Comparison of ENCODE assay signal across 1 cellular context in the genomic region with DNA sequence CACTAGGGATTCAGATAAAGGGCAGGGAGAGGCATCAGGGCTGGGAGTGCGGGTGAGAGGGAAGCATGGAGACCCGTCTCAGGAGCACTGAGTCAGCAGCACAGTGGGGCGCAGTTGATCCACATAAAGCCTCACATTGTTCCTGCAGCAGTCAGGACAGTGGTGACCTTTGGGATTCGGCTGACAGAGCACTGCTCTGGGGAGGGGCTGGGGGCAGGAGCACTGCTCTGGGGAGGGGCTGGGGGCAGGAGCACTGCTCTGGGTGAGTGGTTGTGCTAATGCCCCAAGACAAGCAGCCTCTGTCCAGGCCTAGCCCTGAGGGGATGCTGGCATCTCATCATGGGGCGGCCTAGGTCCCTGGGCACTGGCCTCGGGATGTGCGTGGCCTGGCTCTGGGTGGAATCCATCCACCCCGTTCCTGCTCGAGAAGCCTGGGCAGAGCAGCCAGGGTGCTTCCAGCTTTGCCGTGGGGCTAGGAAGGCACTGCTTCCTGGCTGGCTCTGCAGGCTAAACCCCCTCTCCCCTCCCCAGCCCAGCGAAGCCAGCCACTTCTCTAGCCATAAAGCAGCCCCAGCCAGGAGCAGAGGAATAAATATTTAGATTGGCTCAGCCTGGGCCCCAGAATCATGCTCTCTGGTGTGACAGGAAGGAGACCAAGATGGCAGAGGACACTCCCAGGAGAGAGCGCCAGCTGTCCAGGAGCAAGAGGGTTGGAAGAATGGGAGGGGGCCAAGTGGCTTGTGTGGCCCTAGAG.
TF ChIP-seq lines count a peak whose summit lies in the region.

No MANE protein-coding gene starts in this region.

TF ChIP-seq in HepG2, 621 proteins besides CTCF, POLR2A, EP300 and RAD21 (continued from another document and continues in another):
- TF ChIP-seq, protein P1, sequence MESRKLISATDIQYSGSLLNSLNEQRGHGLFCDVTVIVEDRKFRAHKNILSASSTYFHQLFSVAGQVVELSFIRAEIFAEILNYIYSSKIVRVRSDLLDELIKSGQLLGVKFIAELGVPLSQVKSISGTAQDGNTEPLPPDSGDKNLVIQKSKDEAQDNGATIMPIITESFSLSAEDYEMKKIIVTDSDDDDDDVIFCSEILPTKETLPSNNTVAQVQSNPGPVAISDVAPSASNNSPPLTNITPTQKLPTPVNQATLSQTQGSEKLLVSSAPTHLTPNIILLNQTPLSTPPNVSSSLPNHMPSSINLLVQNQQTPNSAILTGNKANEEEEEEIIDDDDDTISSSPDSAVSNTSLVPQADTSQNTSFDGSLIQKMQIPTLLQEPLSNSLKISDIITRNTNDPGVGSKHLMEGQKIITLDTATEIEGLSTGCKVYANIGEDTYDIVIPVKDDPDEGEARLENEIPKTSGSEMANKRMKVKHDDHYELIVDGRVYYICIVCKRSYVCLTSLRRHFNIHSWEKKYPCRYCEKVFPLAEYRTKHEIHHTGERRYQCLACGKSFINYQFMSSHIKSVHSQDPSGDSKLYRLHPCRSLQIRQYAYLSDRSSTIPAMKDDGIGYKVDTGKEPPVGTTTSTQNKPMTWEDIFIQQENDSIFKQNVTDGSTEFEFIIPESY (CRISPR knock-in tag; IDR thresholded peaks at IDR 0.05), result peak; percentile 22; the same call in 1 of the 2 replicates
- no peak for TF ChIP-seq SRSF9 (IDR thresholded peaks at IDR 0.05; ENCODE audit: borderline replicate concordance, insufficient read depth, low read depth, low read length, poor library complexity, severe bottlenecking)
- peak; percentile 66 for TF ChIP-seq ZFX (CRISPR knock-in tag; IDR thresholded peaks at IDR 0.05; ENCODE audit: low read depth)
- TF ChIP-seq MTA1 (CRISPR knock-in tag; IDR thresholded peaks at IDR 0.05; ENCODE audit: borderline replicate concordance), result no peak
- TF ChIP-seq AKAP8 (CRISPR knock-in tag; IDR thresholded peaks at IDR 0.05), result peak; percentile 29; the same call in 1 of the 2 replicates
- TF ChIP-seq BORCS8-MEF2B (CRISPR knock-in tag; IDR thresholded peaks at IDR 0.05), result no peak
- no peak for TF ChIP-seq ZNF225 (CRISPR knock-in tag; IDR thresholded peaks at IDR 0.05)
- no peak for TF ChIP-seq PAF1 (CRISPR knock-in tag; IDR thresholded peaks at IDR 0.05)
- no peak for TF ChIP-seq MTA3 (CRISPR knock-in tag; IDR thresholded peaks at IDR 0.05)
- TF ChIP-seq ZNF550 (CRISPR knock-in tag; IDR thresholded peaks at IDR 0.05; ENCODE audit: borderline replicate concordance), result no peak
- TF ChIP-seq CENPX (CRISPR knock-in tag; IDR thresholded peaks at IDR 0.05), result no peak
- no peak for TF ChIP-seq SATB2 (CRISPR knock-in tag; IDR thresholded peaks at IDR 0.05)
- TF ChIP-seq ZNF331 (CRISPR knock-in tag; IDR thresholded peaks at IDR 0.05), result no peak
- no peak for TF ChIP-seq ZNF30 (CRISPR knock-in tag; IDR thresholded peaks at IDR 0.05)
- no peak for TF ChIP-seq NR3C1 (CRISPR knock-in tag; IDR thresholded peaks at IDR 0.05)
- no peak for TF ChIP-seq ATF7-NPFF (CRISPR knock-in tag; IDR thresholded peaks at IDR 0.05; ENCODE audit: low read depth)
- no peak for TF ChIP-seq KDM6A (CRISPR knock-in tag; IDR thresholded peaks at IDR 0.05; ENCODE audit: low read depth)
- TF ChIP-seq ZNF251 (CRISPR knock-in tag; IDR thresholded peaks at IDR 0.05), result no peak
- no peak for TF ChIP-seq ZNF543 (CRISPR knock-in tag; IDR thresholded peaks at IDR 0.05)
- no peak for TF ChIP-seq HIVEP1 (CRISPR knock-in tag; IDR thresholded peaks at IDR 0.05)
- TF ChIP-seq ZNF644 (CRISPR knock-in tag; IDR thresholded peaks at IDR 0.05; ENCODE audit: low read depth), result no peak
- no peak for TF ChIP-seq HOXA7 (CRISPR knock-in tag; IDR thresholded peaks at IDR 0.05)
- peak; percentile 16; the same call in 1 of the 2 replicates for TF ChIP-seq NCOA2 (CRISPR knock-in tag; IDR thresholded peaks at IDR 0.05)
- TF ChIP-seq NCOA1 (CRISPR knock-in tag; IDR thresholded peaks at IDR 0.05), result no peak
- no peak for TF ChIP-seq RBM39 (IDR thresholded peaks at IDR 0.05; ENCODE audit: low read depth, low read length, poor library complexity, severe bottlenecking)
- no peak for TF ChIP-seq ZNF446 (CRISPR knock-in tag; IDR thresholded peaks at IDR 0.05)
- TF ChIP-seq BRD4 (CRISPR knock-in tag; IDR thresholded peaks at IDR 0.05), result no peak
- no peak for TF ChIP-seq ZNF335 (CRISPR knock-in tag; IDR thresholded peaks at IDR 0.05)
- TF ChIP-seq ZNF616 (CRISPR knock-in tag; IDR thresholded peaks at IDR 0.05; ENCODE audit: low read depth), result no peak
- no peak for TF ChIP-seq RFX3 (CRISPR knock-in tag; IDR thresholded peaks at IDR 0.05)
- no peak for TF ChIP-seq NBN (conservative IDR thresholded peaks at IDR 0.05)
- TF ChIP-seq ZNF333 (CRISPR knock-in tag; IDR thresholded peaks at IDR 0.05; ENCODE audit: borderline replicate concordance), result no peak
- TF ChIP-seq ZNF775 (CRISPR knock-in tag; IDR thresholded peaks at IDR 0.05; ENCODE audit: borderline replicate concordance), result no peak
- no peak for TF ChIP-seq SPEN (CRISPR knock-in tag; IDR thresholded peaks at IDR 0.05; ENCODE audit: low read depth)
- no peak for TF ChIP-seq ZNF3 (CRISPR knock-in tag; IDR thresholded peaks at IDR 0.05)
- TF ChIP-seq SSRP1 (CRISPR knock-in tag; IDR thresholded peaks at IDR 0.05), result no peak
- TF ChIP-seq, protein P2, sequence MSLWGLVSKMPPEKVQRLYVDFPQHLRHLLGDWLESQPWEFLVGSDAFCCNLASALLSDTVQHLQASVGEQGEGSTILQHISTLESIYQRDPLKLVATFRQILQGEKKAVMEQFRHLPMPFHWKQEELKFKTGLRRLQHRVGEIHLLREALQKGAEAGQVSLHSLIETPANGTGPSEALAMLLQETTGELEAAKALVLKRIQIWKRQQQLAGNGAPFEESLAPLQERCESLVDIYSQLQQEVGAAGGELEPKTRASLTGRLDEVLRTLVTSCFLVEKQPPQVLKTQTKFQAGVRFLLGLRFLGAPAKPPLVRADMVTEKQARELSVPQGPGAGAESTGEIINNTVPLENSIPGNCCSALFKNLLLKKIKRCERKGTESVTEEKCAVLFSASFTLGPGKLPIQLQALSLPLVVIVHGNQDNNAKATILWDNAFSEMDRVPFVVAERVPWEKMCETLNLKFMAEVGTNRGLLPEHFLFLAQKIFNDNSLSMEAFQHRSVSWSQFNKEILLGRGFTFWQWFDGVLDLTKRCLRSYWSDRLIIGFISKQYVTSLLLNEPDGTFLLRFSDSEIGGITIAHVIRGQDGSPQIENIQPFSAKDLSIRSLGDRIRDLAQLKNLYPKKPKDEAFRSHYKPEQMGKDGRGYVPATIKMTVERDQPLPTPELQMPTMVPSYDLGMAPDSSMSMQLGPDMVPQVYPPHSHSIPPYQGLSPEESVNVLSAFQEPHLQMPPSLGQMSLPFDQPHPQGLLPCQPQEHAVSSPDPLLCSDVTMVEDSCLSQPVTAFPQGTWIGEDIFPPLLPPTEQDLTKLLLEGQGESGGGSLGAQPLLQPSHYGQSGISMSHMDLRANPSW (CRISPR knock-in tag; IDR thresholded peaks at IDR 0.05; ENCODE audit: borderline replicate concordance), result no peak
- TF ChIP-seq, protein P3, sequence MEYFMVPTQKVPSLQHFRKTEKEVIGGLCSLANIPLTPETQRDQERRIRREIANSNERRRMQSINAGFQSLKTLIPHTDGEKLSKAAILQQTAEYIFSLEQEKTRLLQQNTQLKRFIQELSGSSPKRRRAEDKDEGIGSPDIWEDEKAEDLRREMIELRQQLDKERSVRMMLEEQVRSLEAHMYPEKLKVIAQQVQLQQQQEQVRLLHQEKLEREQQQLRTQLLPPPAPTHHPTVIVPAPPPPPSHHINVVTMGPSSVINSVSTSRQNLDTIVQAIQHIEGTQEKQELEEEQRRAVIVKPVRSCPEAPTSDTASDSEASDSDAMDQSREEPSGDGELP (IDR thresholded peaks at IDR 0.05; ENCODE audit: borderline replicate concordance, low read depth), result peak; percentile 23; the same call in 1 of the 2 replicates
- no peak for TF ChIP-seq KDM5A (IDR thresholded peaks at IDR 0.05; ENCODE audit: borderline replicate concordance, low read length)
- TF ChIP-seq, protein P4, sequence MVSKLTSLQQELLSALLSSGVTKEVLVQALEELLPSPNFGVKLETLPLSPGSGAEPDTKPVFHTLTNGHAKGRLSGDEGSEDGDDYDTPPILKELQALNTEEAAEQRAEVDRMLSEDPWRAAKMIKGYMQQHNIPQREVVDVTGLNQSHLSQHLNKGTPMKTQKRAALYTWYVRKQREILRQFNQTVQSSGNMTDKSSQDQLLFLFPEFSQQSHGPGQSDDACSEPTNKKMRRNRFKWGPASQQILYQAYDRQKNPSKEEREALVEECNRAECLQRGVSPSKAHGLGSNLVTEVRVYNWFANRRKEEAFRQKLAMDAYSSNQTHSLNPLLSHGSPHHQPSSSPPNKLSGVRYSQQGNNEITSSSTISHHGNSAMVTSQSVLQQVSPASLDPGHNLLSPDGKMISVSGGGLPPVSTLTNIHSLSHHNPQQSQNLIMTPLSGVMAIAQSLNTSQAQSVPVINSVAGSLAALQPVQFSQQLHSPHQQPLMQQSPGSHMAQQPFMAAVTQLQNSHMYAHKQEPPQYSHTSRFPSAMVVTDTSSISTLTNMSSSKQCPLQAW (CRISPR knock-in tag; IDR thresholded peaks at IDR 0.05), result no peak
- TF ChIP-seq NCOR1 (IDR thresholded peaks at IDR 0.05; ENCODE audit: borderline replicate concordance, low read length), result no peak
- TF ChIP-seq ZC3H13 (CRISPR knock-in tag; IDR thresholded peaks at IDR 0.05), result no peak
- no peak for TF ChIP-seq ATAD3A (CRISPR knock-in tag; IDR thresholded peaks at IDR 0.05)
- peak; percentile 66 for TF ChIP-seq AGO2 (optimal IDR thresholded peaks at IDR 0.05; ENCODE audit: low read depth, low read length)
- TF ChIP-seq HNF4G (IDR thresholded peaks at IDR 0.05; ENCODE audit: borderline replicate concordance, low read depth, low read length), result peak; percentile 71
- no peak for TF ChIP-seq HNF4G (CRISPR knock-in tag; IDR thresholded peaks at IDR 0.05; ENCODE audit: borderline replicate concordance, low read depth)
- TF ChIP-seq ZNF564 (CRISPR knock-in tag; IDR thresholded peaks at IDR 0.05), result no peak
- 0 out of 2 replicates have a peak, but pooled peaks have one; percentile 59 for TF ChIP-seq KDM4B (CRISPR knock-in tag; IDR thresholded peaks at IDR 0.05)
- TF ChIP-seq, protein P5, sequence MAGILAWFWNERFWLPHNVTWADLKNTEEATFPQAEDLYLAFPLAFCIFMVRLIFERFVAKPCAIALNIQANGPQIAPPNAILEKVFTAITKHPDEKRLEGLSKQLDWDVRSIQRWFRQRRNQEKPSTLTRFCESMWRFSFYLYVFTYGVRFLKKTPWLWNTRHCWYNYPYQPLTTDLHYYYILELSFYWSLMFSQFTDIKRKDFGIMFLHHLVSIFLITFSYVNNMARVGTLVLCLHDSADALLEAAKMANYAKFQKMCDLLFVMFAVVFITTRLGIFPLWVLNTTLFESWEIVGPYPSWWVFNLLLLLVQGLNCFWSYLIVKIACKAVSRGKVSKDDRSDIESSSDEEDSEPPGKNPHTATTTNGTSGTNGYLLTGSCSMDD (CRISPR knock-in tag; IDR thresholded peaks at IDR 0.05), result no peak
- no peak for TF ChIP-seq NFYC (CRISPR knock-in tag; IDR thresholded peaks at IDR 0.05)
- TF ChIP-seq ZNF180 (CRISPR knock-in tag; IDR thresholded peaks at IDR 0.05; ENCODE audit: borderline replicate concordance, low read depth), result no peak
- TF ChIP-seq ZNF143 (CRISPR knock-in tag; IDR thresholded peaks at IDR 0.05), result no peak
- TF ChIP-seq, protein P6, sequence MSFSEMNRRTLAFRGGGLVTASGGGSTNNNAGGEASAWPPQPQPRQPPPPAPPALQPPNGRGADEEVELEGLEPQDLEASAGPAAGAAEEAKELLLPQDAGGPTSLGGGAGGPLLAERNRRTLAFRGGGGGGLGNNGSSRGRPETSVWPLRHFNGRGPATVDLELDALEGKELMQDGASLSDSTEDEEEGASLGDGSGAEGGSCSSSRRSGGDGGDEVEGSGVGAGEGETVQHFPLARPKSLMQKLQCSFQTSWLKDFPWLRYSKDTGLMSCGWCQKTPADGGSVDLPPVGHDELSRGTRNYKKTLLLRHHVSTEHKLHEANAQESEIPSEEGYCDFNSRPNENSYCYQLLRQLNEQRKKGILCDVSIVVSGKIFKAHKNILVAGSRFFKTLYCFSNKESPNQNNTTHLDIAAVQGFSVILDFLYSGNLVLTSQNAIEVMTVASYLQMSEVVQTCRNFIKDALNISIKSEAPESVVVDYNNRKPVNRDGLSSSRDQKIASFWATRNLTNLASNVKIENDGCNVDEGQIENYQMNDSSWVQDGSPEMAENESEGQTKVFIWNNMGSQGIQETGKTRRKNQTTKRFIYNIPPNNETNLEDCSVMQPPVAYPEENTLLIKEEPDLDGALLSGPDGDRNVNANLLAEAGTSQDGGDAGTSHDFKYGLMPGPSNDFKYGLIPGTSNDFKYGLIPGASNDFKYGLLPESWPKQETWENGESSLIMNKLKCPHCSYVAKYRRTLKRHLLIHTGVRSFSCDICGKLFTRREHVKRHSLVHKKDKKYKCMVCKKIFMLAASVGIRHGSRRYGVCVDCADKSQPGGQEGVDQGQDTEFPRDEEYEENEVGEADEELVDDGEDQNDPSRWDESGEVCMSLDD (CRISPR knock-in tag; IDR thresholded peaks at IDR 0.05; ENCODE audit: borderline replicate concordance), result 0 out of 2 replicates have a peak, but pooled peaks have one; percentile 11
- no peak for TF ChIP-seq ZNF772 (CRISPR knock-in tag; IDR thresholded peaks at IDR 0.05)
- no peak for TF ChIP-seq NFE2L2 (IDR thresholded peaks at IDR 0.05; ENCODE audit: low read length)
- no peak for TF ChIP-seq ZKSCAN8 (CRISPR knock-in tag; IDR thresholded peaks at IDR 0.05; ENCODE audit: borderline replicate concordance)
- TF ChIP-seq HNRNPL (IDR thresholded peaks at IDR 0.05; ENCODE audit: low read depth, low read length), result peak; percentile 98
- TF ChIP-seq, protein P7, sequence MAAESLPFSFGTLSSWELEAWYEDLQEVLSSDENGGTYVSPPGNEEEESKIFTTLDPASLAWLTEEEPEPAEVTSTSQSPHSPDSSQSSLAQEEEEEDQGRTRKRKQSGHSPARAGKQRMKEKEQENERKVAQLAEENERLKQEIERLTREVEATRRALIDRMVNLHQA (CRISPR knock-in tag; IDR thresholded peaks at IDR 0.05), result no peak
- TF ChIP-seq ZFP37 (CRISPR knock-in tag; IDR thresholded peaks at IDR 0.05; ENCODE audit: borderline replicate concordance), result no peak
- TF ChIP-seq GLI4 (CRISPR knock-in tag; IDR thresholded peaks at IDR 0.05; ENCODE audit: borderline replicate concordance), result no peak
- no peak for TF ChIP-seq ZNF274 (CRISPR knock-in tag; IDR thresholded peaks at IDR 0.05)
- TF ChIP-seq FOXC1 (CRISPR knock-in tag; IDR thresholded peaks at IDR 0.05; ENCODE audit: borderline replicate concordance), result no peak
